Comparison of ENCODE assay signal across 28 cellular contexts in genomic region chr6:90364291-90364690, GRCh38.
DNase-seq lines count a peak whose midpoint lies in the region; ATAC-seq and TF ChIP-seq lines count a peak whose summit lies in the region.
"Had no signal": no experiment of that assay in that cellular context is flagged by ENCODE, and none has a peak within 500 bp of the region (broad histone marks: within the 10 kb centered on the region; RNA-seq: fewer than 3 reads in every experiment).

No MANE protein-coding gene starts in this region.

- no peak overlapping the region for H3K4me3 Mint-ChIP-seq in IgD-negative memory B cell
- H3K4me3 Mint-ChIP-seq in WTC11, result no peak overlapping the region
- H3K4me3 Mint-ChIP-seq in mesothelial cell of epicardium, result no peak overlapping the region
- H3K4me3 Mint-ChIP-seq: CD4-positive, alpha-beta memory T cell; HFFc6 had no signal

- H3K27ac Mint-ChIP-seq in IgD-negative memory B cell (peak overlapping the region in 2 of 3 donors; percentile 53 to 76), WTC11 (no peak overlapping the region), mesothelial cell of epicardium (peak overlapping the region; percentile 94)
- H3K27ac Mint-ChIP-seq: HFFc6 had no signal

- H3K4me1 Mint-ChIP-seq in IgD-negative memory B cell, result peaks cover 3 to 6% (median 4%) of the 10 kb centered on the region in 3 donors
- H3K4me1 Mint-ChIP-seq in WTC11, result peaks cover 28% of the 10 kb centered on the region
- peaks cover 43% of the 10 kb centered on the region for H3K4me1 Mint-ChIP-seq in mesothelial cell of epicardium

- ATAC-seq in WTC11 (peak; percentile 12; the same call in 1 of the 2 replicates), HG03196 (IDR thresholded peaks at IDR 0.05; ENCODE audit: unreplicated experiment) (no peak), lower lobe of right lung (no peak)

- intact Hi-C loops in lower lobe of right lung (cut with DNase I), result no loop called here

- CTCF ChIA-PET in WTC11 (lab: Charles Lee), result no interaction called here

- POLR2A ChIA-PET in WTC11 (lab: Charles Lee), result no interaction called here

- H3K36me3 Mint-ChIP-seq in IgD-negative memory B cell (no peaks in the 10 kb centered on the region), WTC11 (no peaks in the 10 kb centered on the region), mesothelial cell of epicardium (peaks cover 4% of the 10 kb centered on the region)
- H3K36me3 Mint-ChIP-seq: CD4-positive, alpha-beta memory T cell had no signal

- DNase-seq in WTC11 (ENCODE audit: low spot score) (no peak), mesothelial cell of epicardium (ENCODE audit: low spot score in 2 of 2, unreplicated experiment in 2 of 2) (no peak), osteoblast (ENCODE audit: insufficient read length, low spot score, missing footprints) (peak; percentile 38), lower lobe of right lung (no peak), NCI-H1105 (lab: John Stamatoyannopoulos, UW) (no peak)
- DNase-seq: C1 segment of cervical spinal cord; Caco-2; CD4-positive, alpha-beta memory T cell; DMS 273 treated with DMSO at 0.1 percent for 48 hours; DMS79 treated with DMSO at 0.1 percent for 48 hours; GF-D8; HFFc6; Karpas-422; MV-4-11; NCI-H1105 treated with DMSO at 0.1 percent for 48 hours; NCI-H146; NCI-H1930; NCI-H446; NCI-H524 treated with DMSO at 0.1 percent for 48 hours; NCI-H82; NK-92 treated with Interleukin-12 subunit alpha and Interleukin-12 subunit beta, amount 100 ng/mL, for 24 hours; PC-9; SHP77; T-helper 1 cell had no signal

- H3K27ac ChIP-seq in osteoblast (ENCODE audit: low read depth, low read length) (no peak overlapping the region), lower lobe of right lung (no peak overlapping the region)
- H3K27ac ChIP-seq: PC-9, RWPE1 had no signal

- H3K9me3 Mint-ChIP-seq in IgD-negative memory B cell (peaks cover 2 to 5% (median 5%) of the 10 kb centered on the region in 3 donors), WTC11 (peaks cover 4% of the 10 kb centered on the region), mesothelial cell of epicardium (peaks cover 9% of the 10 kb centered on the region)
- H3K9me3 Mint-ChIP-seq: HFFc6 had no signal

- H3K9me3 ChIP-seq in osteoblast (ENCODE audit: low read depth, low read length) (no peaks in the 10 kb centered on the region), lower lobe of right lung (no peaks in the 10 kb centered on the region)
- H3K9me3 ChIP-seq: Caco-2, HAP-1 had no signal

- no peak for TF ChIP-seq CTCF in WTC11 (IDR thresholded peaks at IDR 0.05)
- no peak for TF ChIP-seq CTCF in mesothelial cell of epicardium (IDR thresholded peaks at IDR 0.05; ENCODE audit: unreplicated experiment)
- TF ChIP-seq CTCF in osteoblast (IDR thresholded peaks at IDR 0.05; ENCODE audit: extremely low read depth, low read depth, low read length), result no peak
- TF ChIP-seq CTCF in lower lobe of right lung (IDR thresholded peaks at IDR 0.05), result no peak

- no peak overlapping the region for H3K4me3 ChIP-seq in osteoblast (ENCODE audit: insufficient read depth, low read length)
- H3K4me3 ChIP-seq in lower lobe of right lung, result no peak overlapping the region
- H3K4me3 ChIP-seq: HAP-1, PC-9 had no signal

- H3K4me1 ChIP-seq in osteoblast (ENCODE audit: insufficient read depth, low read length), result peaks cover 17% of the 10 kb centered on the region
- H3K4me1 ChIP-seq in lower lobe of right lung, result peaks cover 9% of the 10 kb centered on the region

- no peak overlapping the region for H2AFZ ChIP-seq in osteoblast (ENCODE audit: low read length)
- H2AFZ ChIP-seq: PC-9 had no signal

- H3K27me3 Mint-ChIP-seq in IgD-negative memory B cell (no peaks in the 10 kb centered on the region), WTC11 (ENCODE audit: low read depth) (no peaks in the 10 kb centered on the region; the same call in 1 of the 2 replicates), mesothelial cell of epicardium (ENCODE audit: low read depth) (no peaks in the 10 kb centered on the region)

- no peaks in the 10 kb centered on the region for H3K27me3 ChIP-seq in osteoblast (ENCODE audit: insufficient read depth, low read length)
- no peaks in the 10 kb centered on the region for H3K27me3 ChIP-seq in lower lobe of right lung (ENCODE audit: low read depth)

- H3K79me2 ChIP-seq in osteoblast (ENCODE audit: insufficient read depth, low read length), result no peaks in the 10 kb centered on the region

- H3K36me3 ChIP-seq in osteoblast (ENCODE audit: insufficient read depth, low read length), result no peaks in the 10 kb centered on the region
- H3K36me3 ChIP-seq in lower lobe of right lung, result no peaks in the 10 kb centered on the region
- H3K36me3 ChIP-seq: HAP-1 had no signal

- no peaks in the 10 kb centered on the region for H4K20me1 ChIP-seq in osteoblast (ENCODE audit: insufficient read depth, low read length)

- no peak overlapping the region for H3K4me2 ChIP-seq in osteoblast (ENCODE audit: insufficient read depth, low read length)
- H3K4me2 ChIP-seq: PC-9 had no signal

TF ChIP-seq in WTC11, 78 proteins besides CTCF, POLR2A, EP300 and RAD21 (continues in another document):
- TF ChIP-seq NFE2L1 (CRISPR knock-in tag; IDR thresholded peaks at IDR 0.05) (no peak), FOXJ3 (CRISPR knock-in tag; IDR thresholded peaks at IDR 0.05; ENCODE audit: borderline replicate concordance) (no peak), GRHL2 (CRISPR knock-in tag; IDR thresholded peaks at IDR 0.05; ENCODE audit: insufficient replicate concordance, severe bottlenecking) (no peak), JAZF1 (CRISPR knock-in tag; IDR thresholded peaks at IDR 0.05) (no peak), ZNF425 (CRISPR knock-in tag; conservative IDR thresholded peaks at IDR 0.05) (no peak), JUN (CRISPR knock-in tag; IDR thresholded peaks at IDR 0.05) (no peak), SOX15 (CRISPR knock-in tag; IDR thresholded peaks at IDR 0.05) (no peak), NFYB (CRISPR knock-in tag; conservative IDR thresholded peaks at IDR 0.05; ENCODE audit: low read depth) (no peak), ZNF396 (CRISPR knock-in tag; IDR thresholded peaks at IDR 0.05; ENCODE audit: borderline replicate concordance) (no peak), SMAD3 (CRISPR knock-in tag; IDR thresholded peaks at IDR 0.05; ENCODE audit: borderline replicate concordance) (no peak), FOXP1 (CRISPR knock-in tag; IDR thresholded peaks at IDR 0.05; ENCODE audit: borderline replicate concordance) (no peak)
- TF ChIP-seq, protein P1, sequence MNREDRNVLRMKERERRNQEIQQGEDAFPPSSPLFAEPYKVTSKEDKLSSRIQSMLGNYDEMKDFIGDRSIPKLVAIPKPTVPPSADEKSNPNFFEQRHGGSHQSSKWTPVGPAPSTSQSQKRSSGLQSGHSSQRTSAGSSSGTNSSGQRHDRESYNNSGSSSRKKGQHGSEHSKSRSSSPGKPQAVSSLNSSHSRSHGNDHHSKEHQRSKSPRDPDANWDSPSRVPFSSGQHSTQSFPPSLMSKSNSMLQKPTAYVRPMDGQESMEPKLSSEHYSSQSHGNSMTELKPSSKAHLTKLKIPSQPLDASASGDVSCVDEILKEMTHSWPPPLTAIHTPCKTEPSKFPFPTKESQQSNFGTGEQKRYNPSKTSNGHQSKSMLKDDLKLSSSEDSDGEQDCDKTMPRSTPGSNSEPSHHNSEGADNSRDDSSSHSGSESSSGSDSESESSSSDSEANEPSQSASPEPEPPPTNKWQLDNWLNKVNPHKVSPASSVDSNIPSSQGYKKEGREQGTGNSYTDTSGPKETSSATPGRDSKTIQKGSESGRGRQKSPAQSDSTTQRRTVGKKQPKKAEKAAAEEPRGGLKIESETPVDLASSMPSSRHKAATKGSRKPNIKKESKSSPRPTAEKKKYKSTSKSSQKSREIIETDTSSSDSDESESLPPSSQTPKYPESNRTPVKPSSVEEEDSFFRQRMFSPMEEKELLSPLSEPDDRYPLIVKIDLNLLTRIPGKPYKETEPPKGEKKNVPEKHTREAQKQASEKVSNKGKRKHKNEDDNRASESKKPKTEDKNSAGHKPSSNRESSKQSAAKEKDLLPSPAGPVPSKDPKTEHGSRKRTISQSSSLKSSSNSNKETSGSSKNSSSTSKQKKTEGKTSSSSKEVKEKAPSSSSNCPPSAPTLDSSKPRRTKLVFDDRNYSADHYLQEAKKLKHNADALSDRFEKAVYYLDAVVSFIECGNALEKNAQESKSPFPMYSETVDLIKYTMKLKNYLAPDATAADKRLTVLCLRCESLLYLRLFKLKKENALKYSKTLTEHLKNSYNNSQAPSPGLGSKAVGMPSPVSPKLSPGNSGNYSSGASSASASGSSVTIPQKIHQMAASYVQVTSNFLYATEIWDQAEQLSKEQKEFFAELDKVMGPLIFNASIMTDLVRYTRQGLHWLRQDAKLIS (CRISPR knock-in tag; IDR thresholded peaks at IDR 0.05; ENCODE audit: borderline replicate concordance), result no peak
- TF ChIP-seq, protein P2, sequence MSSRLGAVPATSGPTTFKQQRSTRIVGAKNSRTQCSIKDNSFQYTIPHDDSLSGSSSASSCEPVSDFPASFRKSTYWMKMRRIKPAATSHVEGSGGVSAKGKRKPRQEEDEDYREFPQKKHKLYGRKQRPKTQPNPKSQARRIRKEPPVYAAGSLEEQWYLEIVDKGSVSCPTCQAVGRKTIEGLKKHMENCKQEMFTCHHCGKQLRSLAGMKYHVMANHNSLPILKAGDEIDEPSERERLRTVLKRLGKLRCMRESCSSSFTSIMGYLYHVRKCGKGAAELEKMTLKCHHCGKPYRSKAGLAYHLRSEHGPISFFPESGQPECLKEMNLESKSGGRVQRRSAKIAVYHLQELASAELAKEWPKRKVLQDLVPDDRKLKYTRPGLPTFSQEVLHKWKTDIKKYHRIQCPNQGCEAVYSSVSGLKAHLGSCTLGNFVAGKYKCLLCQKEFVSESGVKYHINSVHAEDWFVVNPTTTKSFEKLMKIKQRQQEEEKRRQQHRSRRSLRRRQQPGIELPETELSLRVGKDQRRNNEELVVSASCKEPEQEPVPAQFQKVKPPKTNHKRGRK (CRISPR knock-in tag; IDR thresholded peaks at IDR 0.05; ENCODE audit: borderline replicate concordance), result no peak
